1 cellular context compared by ENCODE assay signal in the genomic region with DNA sequence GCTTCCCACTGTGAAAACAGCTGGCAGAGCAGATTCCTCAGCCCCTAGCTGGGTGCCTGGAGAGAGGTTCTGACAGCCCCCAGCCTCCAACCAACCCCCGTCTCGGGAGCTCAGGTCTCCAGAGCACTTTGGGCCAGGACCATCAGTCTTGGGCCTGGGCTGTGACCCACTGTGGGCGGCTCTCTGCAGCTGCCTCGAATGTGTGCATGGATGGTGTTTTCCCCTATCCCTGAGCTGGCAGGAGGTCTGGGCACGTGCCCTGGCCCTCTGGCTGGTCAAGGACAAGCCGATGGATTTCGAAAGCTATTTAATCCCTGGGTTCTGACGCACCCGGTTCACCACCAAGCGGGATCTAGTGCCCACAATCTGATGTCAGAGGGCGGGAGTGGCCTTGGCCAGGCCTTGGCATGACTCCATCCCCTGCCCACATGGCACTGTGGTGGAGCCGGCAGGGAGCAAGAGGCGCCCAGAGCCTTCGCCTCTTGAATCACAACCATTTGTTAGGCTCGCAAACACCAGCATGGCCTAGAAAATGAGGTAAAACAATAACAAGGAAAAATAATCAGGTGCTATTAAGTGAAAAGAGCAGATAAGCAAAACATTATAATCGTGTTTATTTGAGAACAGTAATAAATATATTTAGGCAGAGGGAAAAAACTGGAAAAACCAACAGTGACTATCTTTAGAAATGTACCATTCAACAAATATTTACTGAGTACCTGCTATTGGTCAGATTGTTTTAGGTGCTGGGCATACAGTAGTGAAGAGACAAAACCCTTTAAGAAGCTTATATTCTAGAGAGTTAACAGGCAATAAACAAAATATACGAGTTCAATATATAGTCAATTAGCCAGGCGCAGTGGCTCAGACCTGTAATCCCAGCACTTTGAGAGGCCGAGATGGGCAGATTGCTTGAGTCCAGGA.
TF ChIP-seq lines count a peak whose summit lies in the region.

No MANE protein-coding gene starts in this region.

TF ChIP-seq in HepG2, 621 proteins besides CTCF, POLR2A, EP300 and RAD21 (continued from another document and continues in another):
- TF ChIP-seq, protein P1, sequence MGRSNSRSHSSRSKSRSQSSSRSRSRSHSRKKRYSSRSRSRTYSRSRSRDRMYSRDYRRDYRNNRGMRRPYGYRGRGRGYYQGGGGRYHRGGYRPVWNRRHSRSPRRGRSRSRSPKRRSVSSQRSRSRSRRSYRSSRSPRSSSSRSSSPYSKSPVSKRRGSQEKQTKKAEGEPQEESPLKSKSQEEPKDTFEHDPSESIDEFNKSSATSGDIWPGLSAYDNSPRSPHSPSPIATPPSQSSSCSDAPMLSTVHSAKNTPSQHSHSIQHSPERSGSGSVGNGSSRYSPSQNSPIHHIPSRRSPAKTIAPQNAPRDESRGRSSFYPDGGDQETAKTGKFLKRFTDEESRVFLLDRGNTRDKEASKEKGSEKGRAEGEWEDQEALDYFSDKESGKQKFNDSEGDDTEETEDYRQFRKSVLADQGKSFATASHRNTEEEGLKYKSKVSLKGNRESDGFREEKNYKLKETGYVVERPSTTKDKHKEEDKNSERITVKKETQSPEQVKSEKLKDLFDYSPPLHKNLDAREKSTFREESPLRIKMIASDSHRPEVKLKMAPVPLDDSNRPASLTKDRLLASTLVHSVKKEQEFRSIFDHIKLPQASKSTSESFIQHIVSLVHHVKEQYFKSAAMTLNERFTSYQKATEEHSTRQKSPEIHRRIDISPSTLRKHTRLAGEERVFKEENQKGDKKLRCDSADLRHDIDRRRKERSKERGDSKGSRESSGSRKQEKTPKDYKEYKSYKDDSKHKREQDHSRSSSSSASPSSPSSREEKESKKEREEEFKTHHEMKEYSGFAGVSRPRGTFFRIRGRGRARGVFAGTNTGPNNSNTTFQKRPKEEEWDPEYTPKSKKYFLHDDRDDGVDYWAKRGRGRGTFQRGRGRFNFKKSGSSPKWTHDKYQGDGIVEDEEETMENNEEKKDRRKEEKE (IDR thresholded peaks at IDR 0.05), result no peak
- TF ChIP-seq SP4 (CRISPR knock-in tag; IDR thresholded peaks at IDR 0.05) (no peak), THAP11 (CRISPR knock-in tag; IDR thresholded peaks at IDR 0.05) (peak; percentile 29; the same call in 1 of the 2 replicates), IRX3 (CRISPR knock-in tag; IDR thresholded peaks at IDR 0.05; ENCODE audit: borderline replicate concordance, low read depth) (no peak), ZNF567 (CRISPR knock-in tag; IDR thresholded peaks at IDR 0.05; ENCODE audit: borderline replicate concordance) (no peak), KLF15 (CRISPR knock-in tag; IDR thresholded peaks at IDR 0.05; ENCODE audit: borderline replicate concordance) (no peak), ZNF34 (CRISPR knock-in tag; IDR thresholded peaks at IDR 0.05; ENCODE audit: borderline replicate concordance) (no peak), FOXA3 (CRISPR knock-in tag; IDR thresholded peaks at IDR 0.05) (0 out of 2 replicates have a peak, but pooled peaks have one; percentile 18), GLI4 (CRISPR knock-in tag; IDR thresholded peaks at IDR 0.05; ENCODE audit: borderline replicate concordance) (no peak), NFIB (CRISPR knock-in tag; IDR thresholded peaks at IDR 0.05; ENCODE audit: borderline replicate concordance) (no peak), ELF3 (CRISPR knock-in tag; IDR thresholded peaks at IDR 0.05) (0 out of 2 replicates have a peak, but pooled peaks have one; percentile 11), YY1 (IDR thresholded peaks at IDR 0.05; ENCODE audit: insufficient read depth, insufficient replicate concordance, low read depth, low read length) (no peak), ZNF160 (CRISPR knock-in tag; IDR thresholded peaks at IDR 0.05) (no peak), ZNF317 (CRISPR knock-in tag; IDR thresholded peaks at IDR 0.05) (no peak), FOSL2 (CRISPR knock-in tag; IDR thresholded peaks at IDR 0.05) (peak; percentile 73), ZNF430 (CRISPR knock-in tag; IDR thresholded peaks at IDR 0.05) (no peak), GFI1 (CRISPR knock-in tag; IDR thresholded peaks at IDR 0.05; ENCODE audit: borderline replicate concordance) (no peak), POLR2AphosphoS2 (IDR thresholded peaks at IDR 0.05; ENCODE audit: low read depth, low read length) (no peak), MZF1 (CRISPR knock-in tag; IDR thresholded peaks at IDR 0.05; ENCODE audit: borderline replicate concordance) (no peak), ZNF780A (CRISPR knock-in tag; IDR thresholded peaks at IDR 0.05) (no peak)
- TF ChIP-seq, protein P2, sequence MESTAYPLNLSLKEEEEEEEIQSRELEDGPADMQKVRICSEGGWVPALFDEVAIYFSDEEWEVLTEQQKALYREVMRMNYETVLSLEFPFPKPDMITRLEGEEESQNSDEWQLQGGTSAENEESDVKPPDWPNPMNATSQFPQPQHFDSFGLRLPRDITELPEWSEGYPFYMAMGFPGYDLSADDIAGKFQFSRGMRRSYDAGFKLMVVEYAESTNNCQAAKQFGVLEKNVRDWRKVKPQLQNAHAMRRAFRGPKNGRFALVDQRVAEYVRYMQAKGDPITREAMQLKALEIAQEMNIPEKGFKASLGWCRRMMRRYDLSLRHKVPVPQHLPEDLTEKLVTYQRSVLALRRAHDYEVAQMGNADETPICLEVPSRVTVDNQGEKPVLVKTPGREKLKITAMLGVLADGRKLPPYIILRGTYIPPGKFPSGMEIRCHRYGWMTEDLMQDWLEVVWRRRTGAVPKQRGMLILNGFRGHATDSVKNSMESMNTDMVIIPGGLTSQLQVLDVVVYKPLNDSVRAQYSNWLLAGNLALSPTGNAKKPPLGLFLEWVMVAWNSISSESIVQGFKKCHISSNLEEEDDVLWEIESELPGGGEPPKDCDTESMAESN (CRISPR knock-in tag; conservative IDR thresholded peaks at IDR 0.05), result 0 out of 2 replicates have a peak, but pooled peaks have one; percentile 35
- TF ChIP-seq, protein P3, sequence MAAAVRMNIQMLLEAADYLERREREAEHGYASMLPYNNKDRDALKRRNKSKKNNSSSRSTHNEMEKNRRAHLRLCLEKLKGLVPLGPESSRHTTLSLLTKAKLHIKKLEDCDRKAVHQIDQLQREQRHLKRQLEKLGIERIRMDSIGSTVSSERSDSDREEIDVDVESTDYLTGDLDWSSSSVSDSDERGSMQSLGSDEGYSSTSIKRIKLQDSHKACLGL (CRISPR knock-in tag; IDR thresholded peaks at IDR 0.05), result no peak
- TF ChIP-seq, protein P4, sequence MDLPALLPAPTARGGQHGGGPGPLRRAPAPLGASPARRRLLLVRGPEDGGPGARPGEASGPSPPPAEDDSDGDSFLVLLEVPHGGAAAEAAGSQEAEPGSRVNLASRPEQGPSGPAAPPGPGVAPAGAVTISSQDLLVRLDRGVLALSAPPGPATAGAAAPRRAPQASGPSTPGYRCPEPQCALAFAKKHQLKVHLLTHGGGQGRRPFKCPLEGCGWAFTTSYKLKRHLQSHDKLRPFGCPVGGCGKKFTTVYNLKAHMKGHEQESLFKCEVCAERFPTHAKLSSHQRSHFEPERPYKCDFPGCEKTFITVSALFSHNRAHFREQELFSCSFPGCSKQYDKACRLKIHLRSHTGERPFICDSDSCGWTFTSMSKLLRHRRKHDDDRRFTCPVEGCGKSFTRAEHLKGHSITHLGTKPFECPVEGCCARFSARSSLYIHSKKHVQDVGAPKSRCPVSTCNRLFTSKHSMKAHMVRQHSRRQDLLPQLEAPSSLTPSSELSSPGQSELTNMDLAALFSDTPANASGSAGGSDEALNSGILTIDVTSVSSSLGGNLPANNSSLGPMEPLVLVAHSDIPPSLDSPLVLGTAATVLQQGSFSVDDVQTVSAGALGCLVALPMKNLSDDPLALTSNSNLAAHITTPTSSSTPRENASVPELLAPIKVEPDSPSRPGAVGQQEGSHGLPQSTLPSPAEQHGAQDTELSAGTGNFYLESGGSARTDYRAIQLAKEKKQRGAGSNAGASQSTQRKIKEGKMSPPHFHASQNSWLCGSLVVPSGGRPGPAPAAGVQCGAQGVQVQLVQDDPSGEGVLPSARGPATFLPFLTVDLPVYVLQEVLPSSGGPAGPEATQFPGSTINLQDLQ (CRISPR knock-in tag; IDR thresholded peaks at IDR 0.05), result no peak
- TF ChIP-seq, protein P5, sequence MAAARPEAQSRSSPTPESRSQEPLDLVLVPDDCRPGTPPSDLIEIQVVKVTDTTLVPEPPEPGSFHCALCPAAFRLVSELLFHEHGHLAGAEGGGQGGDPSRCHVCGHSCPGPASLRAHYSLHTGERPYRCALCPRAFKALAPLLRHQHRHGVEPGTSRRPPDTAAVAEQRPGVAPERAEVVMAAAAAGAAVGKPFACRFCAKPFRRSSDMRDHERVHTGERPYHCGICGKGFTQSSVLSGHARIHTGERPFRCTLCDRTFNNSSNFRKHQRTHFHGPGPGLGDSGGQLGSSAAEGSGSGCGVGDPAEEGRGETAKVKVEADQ (CRISPR knock-in tag; IDR thresholded peaks at IDR 0.05; ENCODE audit: borderline replicate concordance), result no peak
- TF ChIP-seq, protein P6, sequence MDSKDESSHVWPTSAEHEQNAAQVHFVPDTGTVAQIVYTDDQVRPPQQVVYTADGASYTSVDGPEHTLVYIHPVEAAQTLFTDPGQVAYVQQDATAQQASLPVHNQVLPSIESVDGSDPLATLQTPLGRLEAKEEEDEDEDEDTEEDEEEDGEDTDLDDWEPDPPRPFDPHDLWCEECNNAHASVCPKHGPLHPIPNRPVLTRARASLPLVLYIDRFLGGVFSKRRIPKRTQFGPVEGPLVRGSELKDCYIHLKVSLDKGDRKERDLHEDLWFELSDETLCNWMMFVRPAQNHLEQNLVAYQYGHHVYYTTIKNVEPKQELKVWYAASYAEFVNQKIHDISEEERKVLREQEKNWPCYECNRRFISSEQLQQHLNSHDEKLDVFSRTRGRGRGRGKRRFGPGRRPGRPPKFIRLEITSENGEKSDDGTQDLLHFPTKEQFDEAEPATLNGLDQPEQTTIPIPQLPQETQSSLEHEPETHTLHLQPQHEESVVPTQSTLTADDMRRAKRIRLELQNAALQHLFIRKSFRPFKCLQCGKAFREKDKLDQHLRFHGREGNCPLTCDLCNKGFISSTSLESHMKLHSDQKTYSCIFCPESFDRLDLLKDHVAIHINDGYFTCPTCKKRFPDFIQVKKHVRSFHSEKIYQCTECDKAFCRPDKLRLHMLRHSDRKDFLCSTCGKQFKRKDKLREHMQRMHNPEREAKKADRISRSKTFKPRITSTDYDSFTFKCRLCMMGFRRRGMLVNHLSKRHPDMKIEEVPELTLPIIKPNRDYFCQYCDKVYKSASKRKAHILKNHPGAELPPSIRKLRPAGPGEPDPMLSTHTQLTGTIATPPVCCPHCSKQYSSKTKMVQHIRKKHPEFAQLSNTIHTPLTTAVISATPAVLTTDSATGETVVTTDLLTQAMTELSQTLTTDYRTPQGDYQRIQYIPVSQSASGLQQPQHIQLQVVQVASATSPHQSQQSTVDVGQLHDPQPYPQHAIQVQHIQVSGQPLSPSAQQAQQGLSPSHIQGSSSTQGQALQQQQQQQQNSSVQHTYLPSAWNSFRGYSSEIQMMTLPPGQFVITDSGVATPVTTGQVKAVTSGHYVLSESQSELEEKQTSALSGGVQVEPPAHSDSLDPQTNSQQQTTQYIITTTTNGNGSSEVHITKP (CRISPR knock-in tag; IDR thresholded peaks at IDR 0.05; ENCODE audit: low read depth), result no peak
- TF ChIP-seq, protein P7, sequence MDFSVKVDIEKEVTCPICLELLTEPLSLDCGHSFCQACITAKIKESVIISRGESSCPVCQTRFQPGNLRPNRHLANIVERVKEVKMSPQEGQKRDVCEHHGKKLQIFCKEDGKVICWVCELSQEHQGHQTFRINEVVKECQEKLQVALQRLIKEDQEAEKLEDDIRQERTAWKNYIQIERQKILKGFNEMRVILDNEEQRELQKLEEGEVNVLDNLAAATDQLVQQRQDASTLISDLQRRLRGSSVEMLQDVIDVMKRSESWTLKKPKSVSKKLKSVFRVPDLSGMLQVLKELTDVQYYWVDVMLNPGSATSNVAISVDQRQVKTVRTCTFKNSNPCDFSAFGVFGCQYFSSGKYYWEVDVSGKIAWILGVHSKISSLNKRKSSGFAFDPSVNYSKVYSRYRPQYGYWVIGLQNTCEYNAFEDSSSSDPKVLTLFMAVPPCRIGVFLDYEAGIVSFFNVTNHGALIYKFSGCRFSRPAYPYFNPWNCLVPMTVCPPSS (IDR thresholded peaks at IDR 0.05), result no peak
- TF ChIP-seq, protein P8, sequence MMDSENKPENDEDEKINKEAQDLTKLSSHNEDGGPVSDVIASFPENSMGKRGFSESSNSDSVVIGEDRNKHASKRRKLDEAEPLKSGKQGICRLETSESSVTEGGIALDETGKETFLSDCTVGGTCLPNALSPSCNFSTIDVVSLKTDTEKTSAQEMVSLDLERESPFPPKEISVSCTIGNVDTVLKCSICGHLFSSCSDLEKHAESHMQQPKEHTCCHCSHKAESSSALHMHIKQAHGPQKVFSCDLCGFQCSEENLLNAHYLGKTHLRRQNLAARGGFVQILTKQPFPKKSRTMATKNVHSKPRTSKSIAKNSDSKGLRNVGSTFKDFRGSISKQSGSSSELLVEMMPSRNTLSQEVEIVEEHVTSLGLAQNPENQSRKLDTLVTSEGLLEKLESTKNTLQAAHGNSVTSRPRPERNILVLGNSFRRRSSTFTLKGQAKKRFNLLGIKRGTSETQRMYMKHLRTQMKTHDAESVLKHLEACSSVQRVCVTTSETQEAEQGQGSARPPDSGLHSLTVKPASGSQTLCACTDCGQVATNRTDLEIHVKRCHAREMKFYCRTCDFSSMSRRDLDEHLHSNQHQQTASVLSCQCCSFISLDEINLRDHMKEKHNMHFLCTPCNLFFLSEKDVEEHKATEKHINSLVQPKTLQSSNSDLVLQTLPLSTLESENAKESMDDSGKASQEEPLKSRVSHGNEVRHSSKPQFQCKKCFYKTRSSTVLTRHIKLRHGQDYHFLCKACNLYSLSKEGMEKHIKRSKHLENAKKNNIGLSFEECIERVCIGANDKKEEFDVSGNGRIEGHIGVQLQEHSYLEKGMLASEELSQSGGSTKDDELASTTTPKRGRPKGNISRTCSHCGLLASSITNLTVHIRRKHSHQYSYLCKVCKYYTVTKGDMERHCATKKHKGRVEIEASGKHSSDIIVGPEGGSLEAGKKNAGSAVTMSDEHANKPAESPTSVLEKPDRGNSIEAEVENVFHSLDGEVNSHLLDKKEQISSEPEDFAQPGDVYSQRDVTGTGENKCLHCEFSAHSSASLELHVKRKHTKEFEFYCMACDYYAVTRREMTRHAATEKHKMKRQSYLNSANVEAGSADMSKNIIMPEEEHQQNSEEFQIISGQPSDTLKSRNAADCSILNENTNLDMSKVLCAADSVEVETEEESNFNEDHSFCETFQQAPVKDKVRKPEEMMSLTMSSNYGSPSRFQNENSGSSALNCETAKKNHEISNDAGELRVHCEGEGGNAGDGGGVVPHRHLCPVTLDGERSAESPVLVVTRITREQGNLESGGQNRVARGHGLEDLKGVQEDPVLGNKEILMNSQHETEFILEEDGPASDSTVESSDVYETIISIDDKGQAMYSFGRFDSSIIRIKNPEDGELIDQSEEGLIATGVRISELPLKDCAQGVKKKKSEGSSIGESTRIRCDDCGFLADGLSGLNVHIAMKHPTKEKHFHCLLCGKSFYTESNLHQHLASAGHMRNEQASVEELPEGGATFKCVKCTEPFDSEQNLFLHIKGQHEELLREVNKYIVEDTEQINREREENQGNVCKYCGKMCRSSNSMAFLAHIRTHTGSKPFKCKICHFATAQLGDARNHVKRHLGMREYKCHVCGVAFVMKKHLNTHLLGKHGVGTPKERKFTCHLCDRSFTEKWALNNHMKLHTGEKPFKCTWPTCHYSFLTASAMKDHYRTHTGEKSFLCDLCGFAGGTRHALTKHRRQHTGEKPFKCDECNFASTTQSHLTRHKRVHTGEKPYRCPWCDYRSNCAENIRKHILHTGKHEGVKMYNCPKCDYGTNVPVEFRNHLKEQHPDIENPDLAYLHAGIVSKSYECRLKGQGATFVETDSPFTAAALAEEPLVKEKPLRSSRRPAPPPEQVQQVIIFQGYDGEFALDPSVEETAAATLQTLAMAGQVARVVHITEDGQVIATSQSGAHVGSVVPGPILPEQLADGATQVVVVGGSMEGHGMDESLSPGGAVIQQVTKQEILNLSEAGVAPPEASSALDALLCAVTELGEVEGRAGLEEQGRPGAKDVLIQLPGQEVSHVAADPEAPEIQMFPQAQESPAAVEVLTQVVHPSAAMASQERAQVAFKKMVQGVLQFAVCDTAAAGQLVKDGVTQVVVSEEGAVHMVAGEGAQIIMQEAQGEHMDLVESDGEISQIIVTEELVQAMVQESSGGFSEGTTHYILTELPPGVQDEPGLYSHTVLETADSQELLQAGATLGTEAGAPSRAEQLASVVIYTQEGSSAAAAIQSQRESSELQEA (CRISPR knock-in tag; IDR thresholded peaks at IDR 0.05; ENCODE audit: not compliant biosample characterization), result peak; percentile 51
